28 cellular contexts compared by ENCODE assay signal in genomic region chr3:144059481-144059880, GRCh38.
DNase-seq lines count a peak whose midpoint lies in the region; ATAC-seq, FAIRE-seq and TF ChIP-seq lines count a peak whose summit lies in the region.
"Had no signal": no experiment of that assay in that cellular context is flagged by ENCODE, and none has a peak within 500 bp of the region (broad histone marks: within the 10 kb centered on the region; RNA-seq: fewer than 3 reads in every experiment).

No MANE protein-coding gene starts in this region.

- no peak overlapping the region for H2AFZ ChIP-seq in SK-N-SH (ENCODE audit: low read depth)

- H3K27ac Mint-ChIP-seq in CD8-positive, alpha-beta T cell: no peak overlapping the region
- H3K27ac Mint-ChIP-seq: CD14-positive monocyte; CD4-positive, alpha-beta memory T cell; CD4-positive, CD25-positive, alpha-beta regulatory T cell had no signal

- TF ChIP-seq CTCF in bronchial epithelial cell (IDR thresholded peaks at IDR 0.05; ENCODE audit: insufficient read depth, low read length, severe bottlenecking) (no peak), epithelial cell of esophagus (IDR thresholded peaks at IDR 0.05; ENCODE audit: insufficient read depth, low read depth, low read length, missing control alignments) (no peak), SK-N-SH (IDR thresholded peaks at IDR 0.05) (no peak)
- no peak for TF ChIP-seq CTCF in CD8-positive, alpha-beta T cell (IDR thresholded peaks at IDR 0.05)

- POLR2A ChIA-PET in CD8-positive, alpha-beta T cell (lab: Charles Lee): no interaction called here
- POLR2A ChIA-PET in SK-N-SH (lab: Yijun Ruan, JAX): no interaction called here

- H3K27ac ChIP-seq in CD8-positive, alpha-beta T cell (ENCODE audit: low read depth, low read length): no peak overlapping the region
- H3K27ac ChIP-seq in SK-N-SH (ENCODE audit: low read depth in 2 of 2, low read length in 1 of 2): no peak overlapping the region
- H3K27ac ChIP-seq: BLaER1 had no signal

- WGBS in SK-N-SH (ENCODE audit: low lambda C conversion rate): 0% methylated on average over 1 of the region's 1 CpG

- no peaks in the 10 kb centered on the region for H3K4me1 Mint-ChIP-seq in CD8-positive, alpha-beta T cell (ENCODE audit: low read depth)
- H3K4me1 Mint-ChIP-seq: CD14-positive monocyte; CD4-positive, alpha-beta memory T cell; CD4-positive, CD25-positive, alpha-beta regulatory T cell had no signal

- H3K36me3 ChIP-seq in bronchial epithelial cell (ENCODE audit: control insufficient read depth, insufficient read depth, low read length) (no peaks in the 10 kb centered on the region), SK-N-SH (replicated peaks in 1 of 2; ENCODE audit: control insufficient read depth in 1 of 2, insufficient read depth in 2 of 2, low read length in 1 of 2) (no peaks in the 10 kb centered on the region)
- H3K36me3 ChIP-seq in CD8-positive, alpha-beta T cell (ENCODE audit: insufficient read depth, low read length): no peaks in the 10 kb centered on the region
- H3K36me3 ChIP-seq: BE2C, BLaER1 had no signal

- no peak for DNase-seq in H54 (ENCODE audit: insufficient read length, low spot score)
- peak; percentile 69 for DNase-seq in bronchial epithelial cell (ENCODE audit: low read depth)
- DNase-seq in epithelial cell of esophagus (ENCODE audit: low read depth): peak; percentile 62
- DNase-seq in CD8-positive, alpha-beta T cell: no peak
- no peak for DNase-seq in NCI-H345 (lab: John Stamatoyannopoulos, UW)
- no peak for DNase-seq in effector CD4-positive, alpha-beta T cell
- DNase-seq in SK-N-SH: no peak
- DNase-seq: 8988T; ACHN; BE2C; C1 segment of cervical spinal cord; Caco-2; Calu3; CD4-positive, alpha-beta memory T cell; CD4-positive, CD25-positive, alpha-beta regulatory T cell; DMS 273 treated with DMSO at 0.1 percent for 48 hours; DMS153; DMS53; DMS79; DND-41; EL; GDM1 had no signal

- H3K27me3 Mint-ChIP-seq in CD8-positive, alpha-beta T cell (ENCODE audit: low read depth): no peaks in the 10 kb centered on the region

- H3K9me2 ChIP-seq in SK-N-SH: no peaks in the 10 kb centered on the region

- no peak overlapping the region for H3K4me3 Mint-ChIP-seq in CD8-positive, alpha-beta T cell
- H3K4me3 Mint-ChIP-seq: CD14-positive monocyte; CD4-positive, alpha-beta memory T cell; CD4-positive, CD25-positive, alpha-beta regulatory T cell had no signal

- no peaks in the 10 kb centered on the region for H4K20me1 ChIP-seq in SK-N-SH (ENCODE audit: insufficient read depth)
- H4K20me1 ChIP-seq: BLaER1 had no signal

- intact Hi-C loops in CD8-positive, alpha-beta T cell (cut with DNase I, micrococcal nuclease): no loop called here

- H3K9ac ChIP-seq in SK-N-SH: no peak overlapping the region
- H3K9ac ChIP-seq: BLaER1 had no signal

- ATAC-seq in CD8-positive, alpha-beta T cell: no peak

- H3K4me3 ChIP-seq in bronchial epithelial cell (ENCODE audit: low read depth, low read length) (no peak overlapping the region), epithelial cell of esophagus (ENCODE audit: low read length) (no peak overlapping the region), SK-N-SH (ENCODE audit: low read depth in 2 of 2, low read length in 1 of 2) (no peak overlapping the region)
- H3K4me3 ChIP-seq in CD8-positive, alpha-beta T cell (ENCODE audit: low read depth, low read length): no peak overlapping the region
- H3K4me3 ChIP-seq: BLaER1, GM12878 had no signal

- H3K4me2 ChIP-seq in SK-N-SH: no peak overlapping the region
- H3K4me2 ChIP-seq: BLaER1 had no signal

- H3K4me1 ChIP-seq in CD8-positive, alpha-beta T cell (ENCODE audit: insufficient read depth, low read length): no peaks in the 10 kb centered on the region
- no peaks in the 10 kb centered on the region; a peak in 1 of 4 replicates for H3K4me1 ChIP-seq in SK-N-SH (ENCODE audit: control insufficient read depth in 1 of 2, insufficient read depth in 2 of 2, low read depth in 1 of 2, low read length in 1 of 2)
- H3K4me1 ChIP-seq: BE2C, BLaER1, Caco-2 had no signal

- TF ChIP-seq EP300 in SK-N-SH (IDR thresholded peaks at IDR 0.05; ENCODE audit: borderline replicate concordance in 1 of 2, low read depth in 1 of 2, low read length in 1 of 2): no peak

- H3F3A ChIP-seq in SK-N-SH (replicated peaks; ENCODE audit: insufficient read depth): no peaks in the 10 kb centered on the region

- no peaks in the 10 kb centered on the region for H3K79me2 ChIP-seq in SK-N-SH (ENCODE audit: insufficient read depth)

- FAIRE-seq in H54 (lab: Jason Lieb, UNC) (peak; percentile 43), bronchial epithelial cell (lab: Jason Lieb, UNC) (no peak)
- FAIRE-seq: A204.1, GM12878, GM12892, GM18507 had no signal

- no peaks in the 10 kb centered on the region for H3K36me3 Mint-ChIP-seq in CD8-positive, alpha-beta T cell
- H3K36me3 Mint-ChIP-seq: CD14-positive monocyte; CD4-positive, alpha-beta memory T cell; CD4-positive, CD25-positive, alpha-beta regulatory T cell had no signal

- CTCF ChIA-PET in CD8-positive, alpha-beta T cell (lab: Charles Lee): no interaction called here
- CTCF ChIA-PET in SK-N-SH (lab: Yijun Ruan, JAX): interaction anchor here (1.4 kb wide), 1 partner anchor 14 kb away, joined by 3 read pairs; no protein-coding TSS in a partner anchor

- no peak for TF ChIP-seq POLR2A in H54 (IDR thresholded peaks at IDR 0.05; ENCODE audit: low read depth, low read length)

- H3K27me3 ChIP-seq in bronchial epithelial cell (ENCODE audit: control insufficient read depth, insufficient read depth, low read length): no peaks in the 10 kb centered on the region
- H3K27me3 ChIP-seq in CD8-positive, alpha-beta T cell (ENCODE audit: insufficient read depth, low read length): no peaks in the 10 kb centered on the region
- H3K27me3 ChIP-seq in SK-N-SH (ENCODE audit: insufficient read depth): no peaks in the 10 kb centered on the region
- H3K27me3 ChIP-seq: BE2C, BLaER1 had no signal

- H3K9me3 ChIP-seq in CD8-positive, alpha-beta T cell (ENCODE audit: low read length): no peaks in the 10 kb centered on the region
- no peaks in the 10 kb centered on the region for H3K9me3 ChIP-seq in SK-N-SH
- H3K9me3 ChIP-seq: BE2C, BLaER1, Caco-2 had no signal

- TF ChIP-seq RAD21 in SK-N-SH (IDR thresholded peaks at IDR 0.05; ENCODE audit: low read length): no peak

- H3K9me3 Mint-ChIP-seq in CD8-positive, alpha-beta T cell: no peaks in the 10 kb centered on the region
- H3K9me3 Mint-ChIP-seq: CD4-positive, alpha-beta memory T cell; CD4-positive, CD25-positive, alpha-beta regulatory T cell had no signal

TF ChIP-seq in SK-N-SH, 30 proteins besides CTCF, POLR2A, EP300 and RAD21 (continues in another document):
- TF ChIP-seq FOXJ3 (CRISPR knock-in tag; IDR thresholded peaks at IDR 0.05) (no peak), ELF1 (IDR thresholded peaks at IDR 0.05) (no peak), SIN3A (IDR thresholded peaks at IDR 0.05; ENCODE audit: borderline replicate concordance, low read depth, low read length) (no peak), MEF2A (IDR thresholded peaks at IDR 0.05; ENCODE audit: borderline replicate concordance, low read depth) (no peak), ZBTB33 (IDR thresholded peaks at IDR 0.05; ENCODE audit: borderline replicate concordance, low read depth) (no peak), REST (IDR thresholded peaks at IDR 0.05; ENCODE audit: low read depth, low read length) (no peak), NRF1 (IDR thresholded peaks at IDR 0.05; ENCODE audit: low read depth, low read length) (no peak), MAX (IDR thresholded peaks at IDR 0.05; ENCODE audit: low read depth) (no peak), TCF12 (IDR thresholded peaks at IDR 0.05) (no peak)

Comparison
In these comparisons a context has a peak if more than half of its experiments do, and no peak if none do; other contexts are left out.
1. DNase-seq: peak in bronchial epithelial cell (single experiment) and epithelial cell of esophagus (single experiment); none in H54 (single experiment), CD8-positive, alpha-beta T cell (0 of 7), NCI-H345 (single experiment), effector CD4-positive, alpha-beta T cell (single experiment) and SK-N-SH (single experiment).